In genomic region chr7:128231677-128232076, GRCh38 we compare ENCODE assay signal across 9 cellular contexts. TPM values are rescaled to one million over a fixed set of nuclear protein-coding genes. Genes with fewer than 3 reads are reported as not detected.
"Had no signal": no experiment of that assay in that cellular context is flagged by ENCODE, and none has a peak within 500 bp of the region (broad histone marks: within the 10 kb centered on the region; RNA-seq: fewer than 3 reads in every experiment).

No MANE protein-coding gene starts in this region.

- ATAC-seq: GM23338, K562 had no signal

- H3K27ac Mint-ChIP-seq: GM23338, H9, HFFc6 had no signal

- H3K9me3 Mint-ChIP-seq: GM23338, HFFc6 had no signal

- DNase-seq: H9, HCEC 1CT, HFFc6, IMR-90, KG1 had no signal

- H3K4me3 ChIP-seq: GM23338, K562 had no signal

- H3K4me3 Mint-ChIP-seq: GM23338, H9, HFFc6 had no signal

RNA-seq across cellular contexts. Expression of gene LEP, which starts 9.4 kb away (rescaled TPM):
- total RNA-seq: GM23338, H1, H9, HFFc6, HT-29, IMR-90, K562 had no signal
